Comparison of ENCODE assay signal across 1 cellular context in the genomic region with DNA sequence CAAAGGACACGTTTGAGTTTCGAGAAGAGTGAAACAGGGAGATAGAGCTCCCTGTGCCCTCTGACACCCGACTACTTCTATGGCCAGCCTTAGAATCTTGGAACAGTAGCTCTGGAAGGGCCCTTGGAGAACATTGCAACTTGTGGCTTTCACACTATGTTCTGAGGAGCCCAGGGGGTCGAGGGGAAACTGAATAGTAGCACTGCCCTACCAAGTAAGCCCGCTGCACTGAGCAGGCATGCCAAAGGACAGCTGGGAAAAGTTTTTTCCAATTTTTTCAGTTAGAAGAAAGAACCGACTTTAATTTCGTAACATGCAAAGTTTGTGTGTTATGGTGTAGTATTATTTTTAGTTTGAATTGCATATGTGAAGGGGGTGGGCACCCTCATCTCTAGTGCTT.
TF ChIP-seq lines count a peak whose summit lies in the region.

No MANE protein-coding gene starts in this region.

TF ChIP-seq in GM23338, 12 proteins besides CTCF, POLR2A, EP300 and RAD21 (continued from another document):
- TF ChIP-seq, protein P1, sequence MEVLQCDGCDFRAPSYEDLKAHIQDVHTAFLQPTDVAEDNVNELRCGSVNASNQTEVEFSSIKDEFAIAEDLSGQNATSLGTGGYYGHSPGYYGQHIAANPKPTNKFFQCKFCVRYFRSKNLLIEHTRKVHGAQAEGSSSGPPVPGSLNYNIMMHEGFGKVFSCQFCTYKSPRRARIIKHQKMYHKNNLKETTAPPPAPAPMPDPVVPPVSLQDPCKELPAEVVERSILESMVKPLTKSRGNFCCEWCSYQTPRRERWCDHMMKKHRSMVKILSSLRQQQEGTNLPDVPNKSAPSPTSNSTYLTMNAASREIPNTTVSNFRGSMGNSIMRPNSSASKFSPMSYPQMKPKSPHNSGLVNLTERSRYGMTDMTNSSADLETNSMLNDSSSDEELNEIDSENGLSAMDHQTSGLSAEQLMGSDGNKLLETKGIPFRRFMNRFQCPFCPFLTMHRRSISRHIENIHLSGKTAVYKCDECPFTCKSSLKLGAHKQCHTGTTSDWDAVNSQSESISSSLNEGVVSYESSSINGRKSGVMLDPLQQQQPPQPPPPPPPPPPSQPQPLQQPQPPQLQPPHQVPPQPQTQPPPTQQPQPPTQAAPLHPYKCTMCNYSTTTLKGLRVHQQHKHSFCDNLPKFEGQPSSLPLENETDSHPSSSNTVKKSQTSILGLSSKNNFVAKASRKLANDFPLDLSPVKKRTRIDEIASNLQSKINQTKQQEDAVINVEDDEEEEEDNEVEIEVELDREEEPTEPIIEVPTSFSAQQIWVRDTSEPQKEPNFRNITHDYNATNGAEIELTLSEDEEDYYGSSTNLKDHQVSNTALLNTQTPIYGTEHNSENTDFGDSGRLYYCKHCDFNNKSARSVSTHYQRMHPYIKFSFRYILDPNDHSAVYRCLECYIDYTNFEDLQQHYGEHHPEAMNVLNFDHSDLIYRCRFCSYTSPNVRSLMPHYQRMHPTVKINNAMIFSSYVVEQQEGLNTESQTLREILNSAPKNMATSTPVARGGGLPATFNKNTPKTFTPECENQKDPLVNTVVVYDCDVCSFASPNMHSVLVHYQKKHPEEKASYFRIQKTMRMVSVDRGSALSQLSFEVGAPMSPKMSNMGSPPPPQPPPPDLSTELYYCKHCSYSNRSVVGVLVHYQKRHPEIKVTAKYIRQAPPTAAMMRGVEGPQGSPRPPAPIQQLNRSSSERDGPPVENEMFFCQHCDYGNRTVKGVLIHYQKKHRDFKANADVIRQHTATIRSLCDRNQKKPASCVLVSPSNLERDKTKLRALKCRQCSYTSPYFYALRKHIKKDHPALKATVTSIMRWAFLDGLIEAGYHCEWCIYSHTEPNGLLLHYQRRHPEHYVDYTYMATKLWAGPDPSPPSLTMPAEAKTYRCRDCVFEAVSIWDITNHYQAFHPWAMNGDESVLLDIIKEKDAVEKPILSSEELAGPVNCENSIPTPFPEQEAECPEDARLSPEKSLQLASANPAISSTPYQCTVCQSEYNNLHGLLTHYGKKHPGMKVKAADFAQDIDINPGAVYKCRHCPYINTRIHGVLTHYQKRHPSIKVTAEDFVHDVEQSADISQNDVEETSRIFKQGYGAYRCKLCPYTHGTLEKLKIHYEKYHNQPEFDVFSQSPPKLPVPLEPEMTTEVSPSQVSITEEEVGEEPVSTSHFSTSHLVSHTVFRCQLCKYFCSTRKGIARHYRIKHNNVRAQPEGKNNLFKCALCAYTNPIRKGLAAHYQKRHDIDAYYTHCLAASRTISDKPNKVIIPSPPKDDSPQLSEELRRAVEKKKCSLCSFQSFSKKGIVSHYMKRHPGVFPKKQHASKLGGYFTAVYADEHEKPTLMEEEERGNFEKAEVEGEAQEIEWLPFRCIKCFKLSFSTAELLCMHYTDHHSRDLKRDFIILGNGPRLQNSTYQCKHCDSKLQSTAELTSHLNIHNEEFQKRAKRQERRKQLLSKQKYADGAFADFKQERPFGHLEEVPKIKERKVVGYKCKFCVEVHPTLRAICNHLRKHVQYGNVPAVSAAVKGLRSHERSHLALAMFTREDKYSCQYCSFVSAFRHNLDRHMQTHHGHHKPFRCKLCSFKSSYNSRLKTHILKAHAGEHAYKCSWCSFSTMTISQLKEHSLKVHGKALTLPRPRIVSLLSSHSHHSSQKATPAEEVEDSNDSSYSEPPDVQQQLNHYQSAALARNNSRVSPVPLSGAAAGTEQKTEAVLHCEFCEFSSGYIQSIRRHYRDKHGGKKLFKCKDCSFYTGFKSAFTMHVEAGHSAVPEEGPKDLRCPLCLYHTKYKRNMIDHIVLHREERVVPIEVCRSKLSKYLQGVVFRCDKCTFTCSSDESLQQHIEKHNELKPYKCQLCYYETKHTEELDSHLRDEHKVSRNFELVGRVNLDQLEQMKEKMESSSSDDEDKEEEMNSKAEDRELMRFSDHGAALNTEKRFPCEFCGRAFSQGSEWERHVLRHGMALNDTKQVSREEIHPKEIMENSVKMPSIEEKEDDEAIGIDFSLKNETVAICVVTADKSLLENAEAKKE (CRISPR knock-in tag; IDR thresholded peaks at IDR 0.05): no peak
- TF ChIP-seq ZNF331 (CRISPR knock-in tag; IDR thresholded peaks at IDR 0.05; ENCODE audit: low read depth): no peak
- TF ChIP-seq EZH2phosphoT487 (IDR thresholded peaks at IDR 0.05; ENCODE audit: unreplicated experiment): no peak
- TF ChIP-seq JUNB (IDR thresholded peaks at IDR 0.05; ENCODE audit: unreplicated experiment): no peak
- no peak for TF ChIP-seq CREB1 (CRISPR knock-in tag; IDR thresholded peaks at IDR 0.05; ENCODE audit: low read depth)
- no peak for TF ChIP-seq NANOG (IDR thresholded peaks at IDR 0.05; ENCODE audit: borderline replicate concordance)
- no peak for TF ChIP-seq ZNF114 (CRISPR knock-in tag; IDR thresholded peaks at IDR 0.05)
- no peak for TF ChIP-seq POLR2AphosphoS5 (IDR thresholded peaks at IDR 0.05; ENCODE audit: low read depth)
- TF ChIP-seq, protein P2, sequence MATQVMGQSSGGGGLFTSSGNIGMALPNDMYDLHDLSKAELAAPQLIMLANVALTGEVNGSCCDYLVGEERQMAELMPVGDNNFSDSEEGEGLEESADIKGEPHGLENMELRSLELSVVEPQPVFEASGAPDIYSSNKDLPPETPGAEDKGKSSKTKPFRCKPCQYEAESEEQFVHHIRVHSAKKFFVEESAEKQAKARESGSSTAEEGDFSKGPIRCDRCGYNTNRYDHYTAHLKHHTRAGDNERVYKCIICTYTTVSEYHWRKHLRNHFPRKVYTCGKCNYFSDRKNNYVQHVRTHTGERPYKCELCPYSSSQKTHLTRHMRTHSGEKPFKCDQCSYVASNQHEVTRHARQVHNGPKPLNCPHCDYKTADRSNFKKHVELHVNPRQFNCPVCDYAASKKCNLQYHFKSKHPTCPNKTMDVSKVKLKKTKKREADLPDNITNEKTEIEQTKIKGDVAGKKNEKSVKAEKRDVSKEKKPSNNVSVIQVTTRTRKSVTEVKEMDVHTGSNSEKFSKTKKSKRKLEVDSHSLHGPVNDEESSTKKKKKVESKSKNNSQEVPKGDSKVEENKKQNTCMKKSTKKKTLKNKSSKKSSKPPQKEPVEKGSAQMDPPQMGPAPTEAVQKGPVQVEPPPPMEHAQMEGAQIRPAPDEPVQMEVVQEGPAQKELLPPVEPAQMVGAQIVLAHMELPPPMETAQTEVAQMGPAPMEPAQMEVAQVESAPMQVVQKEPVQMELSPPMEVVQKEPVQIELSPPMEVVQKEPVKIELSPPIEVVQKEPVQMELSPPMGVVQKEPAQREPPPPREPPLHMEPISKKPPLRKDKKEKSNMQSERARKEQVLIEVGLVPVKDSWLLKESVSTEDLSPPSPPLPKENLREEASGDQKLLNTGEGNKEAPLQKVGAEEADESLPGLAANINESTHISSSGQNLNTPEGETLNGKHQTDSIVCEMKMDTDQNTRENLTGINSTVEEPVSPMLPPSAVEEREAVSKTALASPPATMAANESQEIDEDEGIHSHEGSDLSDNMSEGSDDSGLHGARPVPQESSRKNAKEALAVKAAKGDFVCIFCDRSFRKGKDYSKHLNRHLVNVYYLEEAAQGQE (IDR thresholded peaks at IDR 0.05; ENCODE audit: unreplicated experiment): no peak
- TF ChIP-seq STAT1 (IDR thresholded peaks at IDR 0.05; ENCODE audit: unreplicated experiment): no peak
- TF ChIP-seq EZH2 (IDR thresholded peaks at IDR 0.05; ENCODE audit: low read depth, unreplicated experiment): no peak
